ENCODE assay signal across 8 cellular contexts in genomic region chr5:141172381-141173204, GRCh38. TPM values are rescaled to one million over a fixed set of nuclear protein-coding genes. Genes with fewer than 3 reads are reported as not detected.
A peak's percentile ranks its signal among the peaks of the same experiment; 100 is the strongest.
DNase-seq lines count a peak whose midpoint lies in the region; ATAC-seq lines count a peak whose summit lies in the region.

Gene PCDHB7 (plus strand): TSS chr5:141172644. CDS start chr5:141172836, 192 bp downstream.

- peaks cover 13% of the 10 kb centered on the region for H3K27me3 Mint-ChIP-seq in activated naive CD4-positive, alpha-beta T cell treated with anti-CD3 and anti-CD28 coated beads, Interleukin-2, amount 10 ng/mL, durations not matched to agents 7 days and 5 days

- H3K36me3 Mint-ChIP-seq in activated naive CD4-positive, alpha-beta T cell treated with anti-CD3 and anti-CD28 coated beads, Interleukin-2, amount 10 ng/mL, durations not matched to agents 7 days and 5 days, result no peaks in the 10 kb centered on the region

- DNase-seq in DMS53 (lab: John Stamatoyannopoulos, UW), result peak; percentile 73
- DNase-seq in KBM-7, result peak; percentile 26
- peak; percentile 38 for DNase-seq in activated naive CD4-positive, alpha-beta T cell treated with anti-CD3 and anti-CD28 coated beads, Interleukin-2, amount 10 ng/mL, durations not matched to agents 7 days and 5 days
- peak; percentile 40 to 55 for DNase-seq in lung microvascular endothelial cell (ENCODE audit: low read depth in 2 of 2)
- no peak for DNase-seq in activated T-cell treated with anti-CD3 and anti-CD28 coated beads for 4 hours
- no peak for DNase-seq in NCI-H510A (lab: John Stamatoyannopoulos, UW)
- DNase-seq in GM19238 (ENCODE audit: insufficient read length, low spot score), result no peak

- no peaks in the 10 kb centered on the region for H3K4me1 Mint-ChIP-seq in activated naive CD4-positive, alpha-beta T cell treated with anti-CD3 and anti-CD28 coated beads, Interleukin-2, amount 10 ng/mL, durations not matched to agents 7 days and 5 days

- in situ Hi-C loops in KBM-7 (cut with MboI; ENCODE audit: low pct_unique_long_range_greater_than_20kb, low sequenced_read_pairs), result no loop called here

- CTCF ChIA-PET in activated naive CD4-positive, alpha-beta T cell treated with anti-CD3 and anti-CD28 coated beads, Interleukin-2, amount 10 ng/mL, durations not matched to agents 7 days and 5 days (lab: Charles Lee), result no interaction called here

- no peak within 1 kb of the TSS for H3K4me3 Mint-ChIP-seq in activated naive CD4-positive, alpha-beta T cell treated with anti-CD3 and anti-CD28 coated beads, Interleukin-2, amount 10 ng/mL, durations not matched to agents 7 days and 5 days

- no peak within 1 kb of the TSS for H3K27ac Mint-ChIP-seq in activated naive CD4-positive, alpha-beta T cell treated with anti-CD3 and anti-CD28 coated beads, Interleukin-2, amount 10 ng/mL, durations not matched to agents 7 days and 5 days

- ATAC-seq in GM21529 (IDR thresholded peaks at IDR 0.05; ENCODE audit: unreplicated experiment), result no peak

- peaks cover 13% of the 10 kb centered on the region for H3K9me3 Mint-ChIP-seq in activated naive CD4-positive, alpha-beta T cell treated with anti-CD3 and anti-CD28 coated beads, Interleukin-2, amount 10 ng/mL, durations not matched to agents 7 days and 5 days

RNA-seq across cellular contexts. Expression of gene PCDHB7, which starts in this region (rescaled TPM):
- total RNA-seq in lung microvascular endothelial cell, result 0.44 and 2.4 TPM in 2 replicates

Comparison
In these comparisons a context has a peak if more than half of its experiments do, and no peak if none do; other contexts are left out.
1. DNase-seq: peak in DMS53 (single experiment), KBM-7 (single experiment), activated naive CD4-positive, alpha-beta T cell treated with anti-CD3 and anti-CD28 coated beads, Interleukin-2, amount 10 ng/mL, durations not matched to agents 7 days and 5 days (single experiment) and lung microvascular endothelial cell (2 of 2); none in activated T-cell treated with anti-CD3 and anti-CD28 coated beads for 4 hours (single experiment), NCI-H510A (single experiment) and GM19238 (single experiment).